In genomic region chr14:99273724-99274345, GRCh38 we compare ENCODE assay signal across 8 cellular contexts. TPM values are rescaled to one million over a fixed set of nuclear protein-coding genes. Genes with fewer than 3 reads are reported as not detected.
DNase-seq lines count a peak whose midpoint lies in the region; ATAC-seq and TF ChIP-seq lines count a peak whose summit lies in the region.

No MANE protein-coding gene starts in this region.

- H3K27me3 Mint-ChIP-seq in glutamatergic neuron (ENCODE audit: unreplicated experiment): peaks cover 21% of the 10 kb centered on the region
- H3K27me3 Mint-ChIP-seq in stimulated activated naive CD8-positive, alpha-beta T cell treated with anti-CD3 and anti-CD28 coated beads, Interleukin-15, amount 100 ng/mL, for 72 hours: no peaks in the 10 kb centered on the region

- peaks cover 5% of the 10 kb centered on the region for H3K36me3 Mint-ChIP-seq in glutamatergic neuron (ENCODE audit: unreplicated experiment)

- TF ChIP-seq CTCF in WI38 (IDR thresholded peaks at IDR 0.05; ENCODE audit: low read depth, low read length) (no peak), glutamatergic neuron (IDR thresholded peaks at IDR 0.05; ENCODE audit: partially characterized antibody, unreplicated experiment) (no peak)

- peaks cover 24% of the 10 kb centered on the region for H3K9me3 Mint-ChIP-seq in glutamatergic neuron (ENCODE audit: unreplicated experiment)
- H3K9me3 Mint-ChIP-seq in stimulated activated naive CD8-positive, alpha-beta T cell treated with anti-CD3 and anti-CD28 coated beads, Interleukin-15, amount 100 ng/mL, for 72 hours: no peaks in the 10 kb centered on the region

- peak overlapping the region; percentile 24; the same call in 1 of the 2 replicates for H3K4me3 ChIP-seq in WI38 (ENCODE audit: low read depth, low read length)

- no peak overlapping the region for H3K27ac Mint-ChIP-seq in glutamatergic neuron (ENCODE audit: unreplicated experiment)
- H3K27ac Mint-ChIP-seq in stimulated activated naive CD8-positive, alpha-beta T cell treated with anti-CD3 and anti-CD28 coated beads, Interleukin-15, amount 100 ng/mL, for 72 hours: peak overlapping the region; percentile 71 to 93

- H3K4me1 Mint-ChIP-seq in glutamatergic neuron (ENCODE audit: low read depth, unreplicated experiment): peaks cover 20% of the 10 kb centered on the region
- peaks cover 42% of the 10 kb centered on the region for H3K4me1 Mint-ChIP-seq in stimulated activated naive CD8-positive, alpha-beta T cell treated with anti-CD3 and anti-CD28 coated beads, Interleukin-15, amount 100 ng/mL, for 72 hours

- peak; percentile 34 for DNase-seq in NCI-H2227 (lab: John Stamatoyannopoulos, UW; ENCODE audit: unreplicated experiment)
- no peak for DNase-seq in NCI-H2227 treated with DMSO at 0.1 percent for 48 hours (lab: John Stamatoyannopoulos, UW)
- peak; percentile 48 for DNase-seq in glutamatergic neuron
- DNase-seq in stimulated activated naive CD8-positive, alpha-beta T cell treated with anti-CD3 and anti-CD28 coated beads, Interleukin-15, amount 100 ng/mL, for 72 hours: peak in 1 of 2 donors; percentile 68
- no peak for DNase-seq in inferior parietal cortex (ENCODE audit: extremely low spot score)

- peak; percentile 31 for ATAC-seq in stimulated activated naive CD8-positive, alpha-beta T cell treated with anti-CD3 and anti-CD28 coated beads, Interleukin-15, amount 100 ng/mL, for 72 hours
- ATAC-seq in GM21619 (IDR thresholded peaks at IDR 0.05; ENCODE audit: unreplicated experiment) (no peak), HG02973 (IDR thresholded peaks at IDR 0.05; ENCODE audit: unreplicated experiment) (no peak)

- peak overlapping the region; percentile 80 for H3K4me3 Mint-ChIP-seq in glutamatergic neuron (ENCODE audit: unreplicated experiment)
- peak overlapping the region; percentile 90 to 98 for H3K4me3 Mint-ChIP-seq in stimulated activated naive CD8-positive, alpha-beta T cell treated with anti-CD3 and anti-CD28 coated beads, Interleukin-15, amount 100 ng/mL, for 72 hours

RNA-seq across cellular contexts. Expression of gene BCL11B, which starts 1.8 kb away (rescaled TPM):
- 2.6 TPM for total RNA-seq in glutamatergic neuron (ENCODE audit: unreplicated experiment)

Comparison
In these comparisons a context has a peak if more than half of its experiments do, and no peak if none do; other contexts are left out.
1. DNase-seq: peak in NCI-H2227 (single experiment) and glutamatergic neuron (single experiment); none in NCI-H2227 treated with DMSO at 0.1 percent for 48 hours (single experiment) and inferior parietal cortex (single experiment).